Comparison of ENCODE assay signal across 8 cellular contexts in genomic region chr3:57164217-57164605, GRCh38. TPM values are rescaled to one million over a fixed set of nuclear protein-coding genes. Genes with fewer than 3 reads are reported as not detected.
DNase-seq lines count a peak whose midpoint lies in the region; ATAC-seq and TF ChIP-seq lines count a peak whose summit lies in the region.

No MANE protein-coding gene starts in this region.

- BruUV-seq in mammary epithelial cell (replicated peaks; lab: Mats Ljungman, UMichigan), result no TSS peak

- DNase-seq in AG09309 (ENCODE audit: low read depth), result no peak
- DNase-seq in NCI-H69 (lab: John Stamatoyannopoulos, UW), result peak; percentile 4
- peak; percentile 35 for DNase-seq in mammary epithelial cell
- peak; percentile 21 to 90 for DNase-seq in lower leg skin (ENCODE audit: low spot score in 2 of 2)
- DNase-seq in testis, result peak; percentile 66

- H3K4me1 ChIP-seq in mammary epithelial cell (ENCODE audit: insufficient read depth, low read length) (peaks cover 23% of the 10 kb centered on the region), testis (peaks cover 26% of the 10 kb centered on the region)

- no peak overlapping the region for H3K27ac ChIP-seq in mammary epithelial cell (ENCODE audit: insufficient read depth, low read depth, low read length)
- H3K27ac ChIP-seq in testis, result peak overlapping the region; percentile 72 to 84

- H3K4me3 ChIP-seq in AG09309 (ENCODE audit: control insufficient read depth, low read depth, low read length), result peak overlapping the region; percentile 45
- H3K4me3 ChIP-seq in mammary epithelial cell (replicated peaks in 1 of 3; ENCODE audit: insufficient read depth in 1 of 3, low read depth in 2 of 3, low read length in 3 of 3), result peak overlapping the region; percentile 70 to 77 (median 72)
- H3K4me3 ChIP-seq in lower leg skin (ENCODE audit: low read depth, poor library complexity, severe bottlenecking), result peak overlapping the region; percentile 48
- H3K4me3 ChIP-seq in testis, result peak overlapping the region; percentile 76 to 77

- intact Hi-C loops in mammary epithelial cell (cut with micrococcal nuclease) (loop anchor here (5.0 kb wide), 1 partner anchor 167 kb away; no protein-coding TSS in a partner anchor), lower leg skin (cut with DNase I; ENCODE audit: low total_unique reads) (no loop called here), testis (cut with DNase I; ENCODE audit: low total_unique reads) (loop anchor here (10.0 kb wide), 1 partner anchor 59 kb away; no protein-coding TSS in a partner anchor)

- no peak for TF ChIP-seq CTCF in AG09309 (IDR thresholded peaks at IDR 0.05; ENCODE audit: control insufficient read depth, insufficient read depth, low read depth, low read length, missing control alignments)
- TF ChIP-seq CTCF in mammary epithelial cell (conservative IDR thresholded peaks at IDR 0.05 in 1 of 2, IDR thresholded peaks at IDR 0.05 in 1 of 2; ENCODE audit: extremely low read depth in 1 of 2, insufficient read depth in 1 of 2, low read depth in 1 of 2, low read length in 2 of 2), result no peak
- TF ChIP-seq CTCF in lower leg skin (IDR thresholded peaks at IDR 0.05), result no peak
- no peak for TF ChIP-seq CTCF in testis (IDR thresholded peaks at IDR 0.05)

- H3K4me2 ChIP-seq in mammary epithelial cell (ENCODE audit: insufficient read depth, low read depth, low read length), result peak overlapping the region; percentile 94

- H3K9me3 ChIP-seq in mammary epithelial cell (replicated peaks; ENCODE audit: insufficient read depth, low read length), result no peaks in the 10 kb centered on the region
- no peaks in the 10 kb centered on the region for H3K9me3 ChIP-seq in testis

- CTCF ChIA-PET in mammary epithelial cell (lab: Charles Lee; ENCODE audit: low non-redundant PET), result no interaction called here

- H3K79me2 ChIP-seq in mammary epithelial cell (ENCODE audit: insufficient read depth, low read length), result no peaks in the 10 kb centered on the region

- H3K27me3 ChIP-seq in mammary epithelial cell (ENCODE audit: insufficient read depth, low read length) (no peaks in the 10 kb centered on the region), testis (no peaks in the 10 kb centered on the region)

- in situ Hi-C loops in mammary epithelial cell (cut with MboI; ENCODE audit: low sequenced_read_pairs in 2 of 2), result no loop called here

- dilution Hi-C loops in mammary epithelial cell (cut with HindIII; ENCODE audit: low sequenced_read_pairs), result no loop called here

- H3K36me3 ChIP-seq in mammary epithelial cell (ENCODE audit: insufficient read depth, low read length) (no peaks in the 10 kb centered on the region), testis (ENCODE audit: low read depth, missing control alignments) (no peaks in the 10 kb centered on the region)

- H4K20me1 ChIP-seq in mammary epithelial cell (ENCODE audit: insufficient read depth, low read length), result no peaks in the 10 kb centered on the region

- H3K9ac ChIP-seq in mammary epithelial cell (ENCODE audit: insufficient read depth, low read length), result no peak overlapping the region

- ATAC-seq in HG03469 (IDR thresholded peaks at IDR 0.05; ENCODE audit: unreplicated experiment) (no peak), GM19324 (IDR thresholded peaks at IDR 0.05; ENCODE audit: low FRiP score, unreplicated experiment) (no peak), HG03342 (IDR thresholded peaks at IDR 0.05; ENCODE audit: unreplicated experiment) (no peak)

- 2% methylated on average over 13 of the region's 28 CpGs for WGBS in mammary epithelial cell (ENCODE audit: low coverage, missing lambda C conversion rate)
- 3 to 9% methylated on average over 27 to 28 of the region's 28 CpGs for WGBS in lower leg skin, 2 donors
- 2 to 4% methylated on average over 19 to 21 of the region's 28 CpGs for WGBS in testis, 2 donors

- peak overlapping the region; percentile 95 for H2AFZ ChIP-seq in mammary epithelial cell (ENCODE audit: low read depth, low read length)

- no peak for TF ChIP-seq POLR2A in lower leg skin (IDR thresholded peaks at IDR 0.05)
- no peak for TF ChIP-seq POLR2A in testis (IDR thresholded peaks at IDR 0.05)

RNA-seq across cellular contexts. Expression of gene IL17RD, which starts 0.9 kb away (rescaled TPM):
- total RNA-seq in mammary epithelial cell (10 to 100 TPM in 1 of 2 donors, 1 to 10 TPM in 1; 9.8 to 40.2 TPM), lower leg skin (1 to 10 TPM; 2.9 to 5.9 (median 5.4) TPM), testis (10 to 100 TPM; 25.0 to 29.9 TPM)
- polyA plus RNA-seq in mammary epithelial cell (5.4 TPM), testis (ENCODE audit: insufficient read depth, low read depth, low replicate concordance) (27.9 TPM)
- 16.3 TPM for polyA minus RNA-seq in mammary epithelial cell

RNA-seq across cellular contexts. Expression of gene HESX1, which starts 35.6 kb away (rescaled TPM):
- total RNA-seq in mammary epithelial cell (under 1 TPM; 0.67 to 0.68 TPM), lower leg skin (1 to 10 TPM in 2 of 4 donors, under 1 TPM in 2; 0.30 to 3.7 (median 1.6) TPM), testis (1 to 10 TPM; 7.9 to 9.1 TPM)
- polyA plus RNA-seq in mammary epithelial cell (0.31 TPM), testis (ENCODE audit: insufficient read depth, low read depth, low replicate concordance) (6.4 TPM)
- not detected for polyA minus RNA-seq in mammary epithelial cell
